8 cellular contexts compared by ENCODE assay signal in genomic region chr7:20331231-20331880, GRCh38. TPM values are rescaled to one million over a fixed set of nuclear protein-coding genes. Genes with fewer than 3 reads are reported as not detected.
A peak's percentile ranks its signal among the peaks of the same experiment; 100 is the strongest.
DNase-seq lines count a peak whose midpoint lies in the region; TF ChIP-seq lines count a peak whose summit lies in the region.

No MANE protein-coding gene starts in this region.

- H3K4me1 ChIP-seq in HEK293 (ENCODE audit: control insufficient read depth, insufficient read depth, low read length): peaks cover 4% of the 10 kb centered on the region; the same call in 1 of the 2 replicates

- H3K9me3 Mint-ChIP-seq in glutamatergic neuron (ENCODE audit: unreplicated experiment) (peaks cover 23% of the 10 kb centered on the region), osteocyte (ENCODE audit: unreplicated experiment) (no peaks in the 10 kb centered on the region)

- no peaks in the 10 kb centered on the region for H3K9me3 ChIP-seq in HEK293 (ENCODE audit: control insufficient read depth, insufficient read depth, low read depth, low read length)

- H3K36me3 ChIP-seq in HEK293 (ENCODE audit: control insufficient read depth in 2 of 2, insufficient read depth in 1 of 2, low read length in 2 of 2): no peaks in the 10 kb centered on the region

- H3K4me3 Mint-ChIP-seq in glutamatergic neuron (ENCODE audit: unreplicated experiment) (peak overlapping the region; percentile 99), osteocyte (ENCODE audit: unreplicated experiment) (peak overlapping the region; percentile 96)

- H3K4me1 Mint-ChIP-seq in glutamatergic neuron (ENCODE audit: low read depth, unreplicated experiment): peaks cover 12% of the 10 kb centered on the region
- H3K4me1 Mint-ChIP-seq in osteocyte (ENCODE audit: unreplicated experiment): peaks cover 16% of the 10 kb centered on the region

- H3K27ac Mint-ChIP-seq in glutamatergic neuron (ENCODE audit: unreplicated experiment) (peak overlapping the region; percentile 99), osteocyte (ENCODE audit: unreplicated experiment) (peak overlapping the region; percentile 66)

- CTCF ChIA-PET in HEK293 (lab: Yijun Ruan, JAX): interaction anchor here (0.7 to 1.5 kb wide), 3 partner anchors 63 to 266 kb away, joined by 3 to 13 read pairs (median 4); no protein-coding TSS in a partner anchor

- peaks cover 17% of the 10 kb centered on the region for H3K27me3 Mint-ChIP-seq in glutamatergic neuron (ENCODE audit: unreplicated experiment)
- H3K27me3 Mint-ChIP-seq in osteocyte (ENCODE audit: unreplicated experiment): peaks cover 13% of the 10 kb centered on the region

- no peaks in the 10 kb centered on the region for H3K36me3 Mint-ChIP-seq in glutamatergic neuron (ENCODE audit: unreplicated experiment)
- H3K36me3 Mint-ChIP-seq in osteocyte (ENCODE audit: unreplicated experiment): no peaks in the 10 kb centered on the region

- DNase-seq in NCI-H2171 treated with DMSO at 0.1 percent for 48 hours (lab: John Stamatoyannopoulos, UW): peak; percentile 14
- no peak for DNase-seq in NCI-H2171 (lab: John Stamatoyannopoulos, UW)
- DNase-seq in NCI-H146 (lab: John Stamatoyannopoulos, UW): peak; percentile 85
- peak; percentile 11 for DNase-seq in activated naive CD4-positive, alpha-beta T cell treated with Interleukin-2 at 50 U/mL for 16 hours
- DNase-seq in glutamatergic neuron: peak; percentile 67
- DNase-seq in osteocyte (ENCODE audit: extremely low spot score, unreplicated experiment): peak; percentile 84
- no peak for DNase-seq in LoVo (ENCODE audit: low spot score)

- POLR2A ChIA-PET in HEK293 (lab: Yijun Ruan, JAX): interaction anchor here (1.1 to 1.3 kb wide), 4 partner anchors 15 to 111 kb away, joined by 3 to 5 read pairs (median 3); no protein-coding TSS in a partner anchor

- peak overlapping the region; percentile 73 for H3K27ac ChIP-seq in HEK293 (ENCODE audit: extremely low read depth, low read depth, low read length)

- no peak for TF ChIP-seq CTCF in HEK293 (tag by site-specific recombination; IDR thresholded peaks at IDR 0.05)
- peak; percentile 13 for TF ChIP-seq CTCF in glutamatergic neuron (IDR thresholded peaks at IDR 0.05; ENCODE audit: partially characterized antibody, unreplicated experiment)
- TF ChIP-seq CTCF in osteocyte (IDR thresholded peaks at IDR 0.05): no peak

- H3K4me3 ChIP-seq in HEK293 (ENCODE audit: low read depth, low read length): peak overlapping the region; percentile 56

TF ChIP-seq in HEK293, 187 proteins besides CTCF, POLR2A, EP300 and RAD21 (continues in another document):
- TF ChIP-seq KLF17 (tag by site-specific recombination; IDR thresholded peaks at IDR 0.05) (no peak), ZNF837 (tag by site-specific recombination; IDR thresholded peaks at IDR 0.05) (no peak), ZNF174 (tag by site-specific recombination; IDR thresholded peaks at IDR 0.05) (no peak), ZNF585B (tag by site-specific recombination; IDR thresholded peaks at IDR 0.05) (no peak), ZNF202 (tag by site-specific recombination; IDR thresholded peaks at IDR 0.05; ENCODE audit: borderline replicate concordance) (no peak), ZNF596 (tag by site-specific recombination; IDR thresholded peaks at IDR 0.05) (0 out of 2 replicates have a peak, but pooled peaks have one; percentile 5), ZNF530 (tag by site-specific recombination; IDR thresholded peaks at IDR 0.05; ENCODE audit: low read depth) (no peak), ZBTB17 (tag by site-specific recombination; IDR thresholded peaks at IDR 0.05) (no peak), ZNF157 (tag by site-specific recombination; IDR thresholded peaks at IDR 0.05) (no peak), ZNF629 (tag by site-specific recombination; IDR thresholded peaks at IDR 0.05) (no peak), ZNF335 (tag by site-specific recombination; conservative IDR thresholded peaks at IDR 0.05) (peak; percentile 42), ZFP37 (tag by site-specific recombination; IDR thresholded peaks at IDR 0.05) (no peak), ZNF549 (tag by site-specific recombination; IDR thresholded peaks at IDR 0.05) (no peak), HIC1 (tag by site-specific recombination; IDR thresholded peaks at IDR 0.05) (no peak), ZNF501 (tag by site-specific recombination; IDR thresholded peaks at IDR 0.05) (0 out of 2 replicates have a peak, but pooled peaks have one; percentile 2), ZNF660 (tag by site-specific recombination; IDR thresholded peaks at IDR 0.05) (0 out of 2 replicates have a peak, but pooled peaks have one; percentile 58), ZNF169 (tag by site-specific recombination; IDR thresholded peaks at IDR 0.05) (no peak), ZNF341 (tag by site-specific recombination; IDR thresholded peaks at IDR 0.05; ENCODE audit: low read depth) (peak; percentile 47; the same call in 1 of the 2 replicates), ZNF473 (tag by site-specific recombination; IDR thresholded peaks at IDR 0.05) (no peak), SCRT1 (tag by site-specific recombination; IDR thresholded peaks at IDR 0.05; ENCODE audit: borderline replicate concordance) (peak; percentile 97), SCRT2 (tag by site-specific recombination; IDR thresholded peaks at IDR 0.05) (peak; percentile 98), WT1 (tag by site-specific recombination; IDR thresholded peaks at IDR 0.05) (no peak), ZNF544 (tag by site-specific recombination; IDR thresholded peaks at IDR 0.05) (no peak), ZNF138 (tag by site-specific recombination; IDR thresholded peaks at IDR 0.05; ENCODE audit: borderline replicate concordance) (no peak), TCF7L2 (IDR thresholded peaks at IDR 0.05; ENCODE audit: borderline replicate concordance, low read depth, low read length) (no peak), ZNF398 (tag by site-specific recombination; IDR thresholded peaks at IDR 0.05) (0 out of 2 replicates have a peak, but pooled peaks have one; percentile 33)

RNA-seq across cellular contexts. Expression of gene ITGB8, which starts 0.7 kb away (rescaled TPM):
- total RNA-seq in glutamatergic neuron (ENCODE audit: unreplicated experiment) (19.0 TPM), osteocyte (1.5 and 2.4 TPM in 2 replicates)

Comparison
In these comparisons a context has a peak if more than half of its experiments do, and no peak if none do; other contexts are left out.
1. DNase-seq: peak in NCI-H2171 treated with DMSO at 0.1 percent for 48 hours (single experiment), NCI-H146 (single experiment), activated naive CD4-positive, alpha-beta T cell treated with Interleukin-2 at 50 U/mL for 16 hours (single experiment), glutamatergic neuron (single experiment) and osteocyte (single experiment); none in NCI-H2171 (single experiment) and LoVo (single experiment).